In genomic region chr14:65277027-65277426, GRCh38 we compare ENCODE assay signal across 15 cellular contexts.
DNase-seq lines count a peak whose midpoint lies in the region; TF ChIP-seq lines count a peak whose summit lies in the region.
"Had no signal": no experiment of that assay in that cellular context is flagged by ENCODE, and none has a peak within 500 bp of the region (broad histone marks: within the 10 kb centered on the region; RNA-seq: fewer than 3 reads in every experiment).

No MANE protein-coding gene starts in this region.

- H3K4me3 Mint-ChIP-seq in progenitor cell of endocrine pancreas (ENCODE audit: low read depth): no peak overlapping the region
- H3K4me3 Mint-ChIP-seq: CD4-positive, CD25-positive, alpha-beta regulatory T cell; endodermal cell had no signal

- H3K36me3 Mint-ChIP-seq in progenitor cell of endocrine pancreas (ENCODE audit: insufficient read depth): peaks cover 6% of the 10 kb centered on the region
- H3K36me3 Mint-ChIP-seq: CD4-positive, CD25-positive, alpha-beta regulatory T cell had no signal

- TF ChIP-seq CTCF in progenitor cell of endocrine pancreas (IDR thresholded peaks at IDR 0.05; ENCODE audit: unreplicated experiment): no peak

- no peak overlapping the region for H3K27ac Mint-ChIP-seq in progenitor cell of endocrine pancreas
- H3K27ac Mint-ChIP-seq: endodermal cell had no signal

- peaks cover 9% of the 10 kb centered on the region for H3K27me3 Mint-ChIP-seq in progenitor cell of endocrine pancreas
- H3K27me3 Mint-ChIP-seq: CD4-positive, CD25-positive, alpha-beta regulatory T cell had no signal

- H3K9me3 Mint-ChIP-seq in progenitor cell of endocrine pancreas (ENCODE audit: low read depth): no peaks in the 10 kb centered on the region
- H3K9me3 Mint-ChIP-seq: CD4-positive, CD25-positive, alpha-beta regulatory T cell had no signal

- peak; percentile 13 for DNase-seq in NCI-H82 (lab: John Stamatoyannopoulos, UW)
- DNase-seq in NCI-H82 treated with DMSO at 0.1 percent for 48 hours (lab: John Stamatoyannopoulos, UW; ENCODE audit: unreplicated experiment): no peak
- DNase-seq in M059J (ENCODE audit: low read depth): peak; percentile 81
- peak; percentile 77 for DNase-seq in epidermal melanocyte (ENCODE audit: insufficient read length, low spot score)
- DNase-seq in pons (ENCODE audit: low spot score): peak; percentile 41
- no peak for DNase-seq in NCI-H2171 treated with DMSO at 0.1 percent for 48 hours (lab: John Stamatoyannopoulos, UW)
- DNase-seq in DMS79 treated with DMSO at 0.1 percent for 48 hours (lab: John Stamatoyannopoulos, UW): no peak
- no peak for DNase-seq in progenitor cell of endocrine pancreas (ENCODE audit: low spot score, unreplicated experiment)
- DNase-seq: brain microvascular endothelial cell; CD4-positive, CD25-positive, alpha-beta regulatory T cell; endodermal cell; kidney glomerular epithelial cell; NCI-H187 treated with DMSO at 0.1 percent for 48 hours; NCI-H526; retina had no signal

- H3K4me1 Mint-ChIP-seq in progenitor cell of endocrine pancreas (ENCODE audit: low read depth): peaks cover 7% of the 10 kb centered on the region

Comparison
In these comparisons a context has a peak if more than half of its experiments do, and no peak if none do; other contexts are left out.
1. DNase-seq: peak in NCI-H82 (single experiment), M059J (single experiment), epidermal melanocyte (single experiment) and pons (single experiment); none in NCI-H82 treated with DMSO at 0.1 percent for 48 hours (single experiment), NCI-H2171 treated with DMSO at 0.1 percent for 48 hours (single experiment), DMS79 treated with DMSO at 0.1 percent for 48 hours (single experiment) and progenitor cell of endocrine pancreas (single experiment).